Comparison of ENCODE assay signal across 8 cellular contexts in genomic region chr7:92134271-92135099, GRCh38. TPM values are rescaled to one million over a fixed set of nuclear protein-coding genes. Genes with fewer than 3 reads are reported as not detected.
DNase-seq lines count a peak whose midpoint lies in the region; ATAC-seq and TF ChIP-seq lines count a peak whose summit lies in the region.

CYP51A1 (minus strand) TSS chr7:92134477; CDS start chr7:92134364, 113 bp downstream.

- POLR2A ChIA-PET in PC-9 (lab: Charles Lee; ENCODE audit: unreplicated experiment) = interaction anchor here (0.6 kb wide), 1 partner anchor 984 kb away, joined by 3 read pairs; no protein-coding TSS in a partner anchor

- no peaks in the 10 kb centered on the region for H3K9me3 ChIP-seq in PC-9 (ENCODE audit: insufficient read depth, low read depth)

- H3K9me2 ChIP-seq in PC-9 (ENCODE audit: insufficient read depth) = no peaks in the 10 kb centered on the region

- H2AFZ ChIP-seq in PC-9 = peak within 1 kb of the TSS; percentile 85

- H3K27ac ChIP-seq in PC-9 = peak within 1 kb of the TSS; percentile 73

- peaks cover 48% of the 10 kb centered on the region for H3K79me2 ChIP-seq in PC-9 (ENCODE audit: low read depth)

- CTCF ChIA-PET in PC-9 (lab: Charles Lee) = interaction anchor here (0.6 kb wide), 1 partner anchor 222 kb away, joined by 3 read pairs; no protein-coding TSS in a partner anchor

- intact Hi-C loops in PC-9 (cut with micrococcal nuclease; ENCODE audit: unreplicated experiment) = loop anchor here (1.0 kb wide), 2 partner anchors 313 to 577 kb away; partner anchors contain the start of gene GATAD1

- H3K4me2 ChIP-seq in PC-9 = peak within 1 kb of the TSS; percentile 86

- peaks cover 19% of the 10 kb centered on the region for H3K36me3 ChIP-seq in PC-9 (ENCODE audit: low read depth)

- DNase-seq in DMS53 (lab: John Stamatoyannopoulos, UW) (peak; percentile 99), KBM-7 (peak; percentile 93), PC-9 (peak; percentile 80 to 95), epithelial cell of proximal tubule (ENCODE audit: low read depth) (peak; percentile 52), mucosa of gallbladder (ENCODE audit: low spot score) (peak; percentile 95)
- DNase-seq in activated T-cell treated with anti-CD3 and anti-CD28 coated beads, Interleukin-2, amount 50 U/mL, for 1 hour = peak; percentile 97
- DNase-seq in stimulated activated CD8-positive, alpha-beta memory T cell treated with anti-CD3 and anti-CD28 coated beads, Interleukin-4, amount 100 ng/mL, for 24 hours (ENCODE audit: low read depth) = peak; percentile 85

- BruUV-seq in PC-9 (replicated peaks; lab: Mats Ljungman, UMichigan) = no TSS peak

- peaks cover 24% of the 10 kb centered on the region for H4K20me1 ChIP-seq in PC-9 (ENCODE audit: insufficient read depth)

- H3F3A ChIP-seq in PC-9 (ENCODE audit: insufficient read depth, low read depth) = no peaks in the 10 kb centered on the region

- in situ Hi-C loops in KBM-7 (cut with MboI; ENCODE audit: low pct_unique_long_range_greater_than_20kb, low sequenced_read_pairs) = no loop called here

- TF ChIP-seq CTCF in PC-9 (conservative IDR thresholded peaks at IDR 0.05) = no peak
- no peak for TF ChIP-seq CTCF in epithelial cell of proximal tubule (conservative IDR thresholded peaks at IDR 0.05; ENCODE audit: low read depth, low read length)

- peak; percentile 91 for ATAC-seq in GM21723 (IDR thresholded peaks at IDR 0.05; ENCODE audit: unreplicated experiment)

- H3K4me3 ChIP-seq in PC-9 (peak within 1 kb of the TSS; percentile 65), epithelial cell of proximal tubule (ENCODE audit: low read depth, low read length) (peak within 1 kb of the TSS; percentile 93)

- H3K4me1 ChIP-seq in PC-9 (replicated peaks; ENCODE audit: insufficient read depth) = peaks cover 20% of the 10 kb centered on the region

- no peaks in the 10 kb centered on the region for H3K27me3 ChIP-seq in PC-9 (ENCODE audit: insufficient read depth, low read depth)

RNA-seq across cellular contexts. Expression of gene CYP51A1, which starts in this region (rescaled TPM):
- 58.9 and 89.0 TPM in 2 replicates for total RNA-seq in PC-9 (2021)
- 74.8 and 149 TPM in 2 replicates for total RNA-seq in epithelial cell of proximal tubule
- 284 TPM for total RNA-seq in mucosa of gallbladder

Comparison
In these comparisons a context has a peak if more than half of its experiments do, and no peak if none do; other contexts are left out.
1. Peak in every context shown above with its lines: DNase-seq, ATAC-seq, H3K4me3 ChIP-seq and H3K27ac ChIP-seq.